19 cellular contexts compared by ENCODE assay signal in genomic region chr10:117530791-117531190, GRCh38. TPM values are rescaled to one million over a fixed set of nuclear protein-coding genes. Genes with fewer than 3 reads are reported as not detected.
DNase-seq lines count a peak whose midpoint lies in the region; ATAC-seq, FAIRE-seq and TF ChIP-seq lines count a peak whose summit lies in the region.
"Had no signal": no experiment of that assay in that cellular context is flagged by ENCODE, and none has a peak within 500 bp of the region (broad histone marks: within the 10 kb centered on the region; RNA-seq: fewer than 3 reads in every experiment).

No MANE protein-coding gene starts in this region.

- TF ChIP-seq CTCF in bronchial epithelial cell (IDR thresholded peaks at IDR 0.05; ENCODE audit: insufficient read depth, low read length, severe bottlenecking) (no peak), sigmoid colon (IDR thresholded peaks at IDR 0.05) (no peak), natural killer cell (IDR thresholded peaks at IDR 0.05) (no peak)

- H3K27me3 ChIP-seq in bronchial epithelial cell (ENCODE audit: control insufficient read depth, insufficient read depth, low read length) = peaks cover 47% of the 10 kb centered on the region
- H3K27me3 ChIP-seq in sigmoid colon = peaks cover 37 to 86% (median 54%) of the 10 kb centered on the region in 3 donors
- no peaks in the 10 kb centered on the region for H3K27me3 ChIP-seq in right cardiac atrium (ENCODE audit: control insufficient read depth, insufficient read depth)

- no peaks in the 10 kb centered on the region for H3K9me3 Mint-ChIP-seq in natural killer cell
- H3K9me3 Mint-ChIP-seq: HFFc6 had no signal

- peak; percentile 88 for FAIRE-seq in bronchial epithelial cell (lab: Jason Lieb, UNC)
- FAIRE-seq: G401.6, GM12878, H1 had no signal

- DNase-seq in GM03348 (ENCODE audit: low spot score) = peak; percentile 67
- DNase-seq in bronchial epithelial cell (ENCODE audit: low read depth) = no peak
- DNase-seq in sigmoid colon = peak; percentile 20
- no peak for DNase-seq in right cardiac atrium
- DNase-seq in stimulated activated CD4-positive, alpha-beta T cell treated with anti-CD3 and anti-CD28 coated beads, Interleukin-15, amount 100 ng/mL, for 24 hours = no peak
- DNase-seq in DMS153 (lab: John Stamatoyannopoulos, UW) = no peak
- no peak for DNase-seq in natural killer cell
- DNase-seq: AML-193; C1 segment of cervical spinal cord; Calu3; CD4-positive, alpha-beta memory T cell; COR-L47; DND-41; H7; HFFc6 had no signal

- H3K36me3 ChIP-seq in bronchial epithelial cell (ENCODE audit: control insufficient read depth, insufficient read depth, low read length) (no peaks in the 10 kb centered on the region), sigmoid colon (no peaks in the 10 kb centered on the region)

- TF ChIP-seq POLR2A in sigmoid colon (IDR thresholded peaks at IDR 0.05) = no peak

- WGBS in sigmoid colon, 2 donors = 45 to 51% methylated on average over 4 of the region's 4 CpGs
- 37% methylated on average over 4 of the region's 4 CpGs for WGBS in right cardiac atrium

- H3K4me1 Mint-ChIP-seq in natural killer cell = no peaks in the 10 kb centered on the region

- intact Hi-C loops in sigmoid colon (cut with DNase I) = loop anchor here (10.0 kb wide), 1 partner anchor 514 kb away; the partner anchor contains the start of gene RAB11FIP2
- intact Hi-C loops in right cardiac atrium (cut with DNase I) = no loop called here
- intact Hi-C loops in natural killer cell (cut with micrococcal nuclease) = no loop called here

- H3K9me3 ChIP-seq in sigmoid colon (no peaks in the 10 kb centered on the region), right cardiac atrium (ENCODE audit: control insufficient read depth, low read length) (no peaks in the 10 kb centered on the region)

- H3K27ac ChIP-seq in sigmoid colon = no peak overlapping the region
- no peak overlapping the region for H3K27ac ChIP-seq in right cardiac atrium (ENCODE audit: low read length)

- peaks cover 59 to 71% of the 10 kb centered on the region in 2 donors for H3K27me3 Mint-ChIP-seq in natural killer cell (ENCODE audit: low read depth in 2 of 2)

- H3K27ac Mint-ChIP-seq in natural killer cell = no peak overlapping the region
- H3K27ac Mint-ChIP-seq: CD4-positive, alpha-beta memory T cell; HFFc6 had no signal

- H3K4me3 ChIP-seq in bronchial epithelial cell (ENCODE audit: low read depth, low read length) (no peak overlapping the region), sigmoid colon (no peak overlapping the region), right cardiac atrium (ENCODE audit: low read length) (no peak overlapping the region)
- H3K4me3 ChIP-seq: GM12878 had no signal

- peaks cover 0 to 29% (median 26%) of the 10 kb centered on the region in 4 donors for H3K4me1 ChIP-seq in sigmoid colon
- H3K4me1 ChIP-seq in right cardiac atrium (ENCODE audit: control insufficient read depth, insufficient read depth, low read length) = no peaks in the 10 kb centered on the region

- H3K4me3 Mint-ChIP-seq in natural killer cell = no peak overlapping the region
- H3K4me3 Mint-ChIP-seq: CD4-positive, alpha-beta memory T cell; HFFc6 had no signal

- ATAC-seq in right cardiac atrium (no peak), natural killer cell (no peak)
- ATAC-seq: GM12878 had no signal

- no peak for TF ChIP-seq EP300 in sigmoid colon (IDR thresholded peaks at IDR 0.05)

- no peaks in the 10 kb centered on the region for H3K36me3 Mint-ChIP-seq in natural killer cell

RNA-seq across cellular contexts. Expression of gene EMX2, which starts 11.8 kb away (rescaled TPM):
- total RNA-seq in bronchial epithelial cell (not detected in 2 replicates), sigmoid colon (under 1 TPM in 1 of 4 donors, not detected in 3; 0.36 TPM), right cardiac atrium (1 to 10 TPM in 1 of 4 donors, under 1 TPM in 3; 0.22 to 1.2 (median 0.82) TPM), natural killer cell (not detected)
- polyA plus RNA-seq in sigmoid colon (not detected), right cardiac atrium (1.00 TPM)
- total RNA-seq: A673; Calu3; CD4-positive, alpha-beta memory T cell; GM12878; H1; H7; HFFc6 had no signal
- polyA plus RNA-seq: CD4-positive, alpha-beta memory T cell; H1 had no signal

Comparison
In these comparisons a context has a peak if more than half of its experiments do, and no peak if none do; other contexts are left out.
1. DNase-seq: peak in GM03348 (single experiment) and sigmoid colon (single experiment); none in bronchial epithelial cell (single experiment), right cardiac atrium (0 of 3), stimulated activated CD4-positive, alpha-beta T cell treated with anti-CD3 and anti-CD28 coated beads, Interleukin-15, amount 100 ng/mL, for 24 hours (single experiment), DMS153 (single experiment) and natural killer cell (single experiment).